Comparison of ENCODE assay signal across 25 cellular contexts in genomic region chr22:23211622-23212021, GRCh38. TPM values are rescaled to one million over a fixed set of nuclear protein-coding genes. Genes with fewer than 3 reads are reported as not detected.
A peak's percentile ranks its signal among the peaks of the same experiment; 100 is the strongest.
DNase-seq lines count a peak whose midpoint lies in the region; ATAC-seq and TF ChIP-seq lines count a peak whose summit lies in the region.
"Had no signal": no experiment of that assay in that cellular context is flagged by ENCODE, and none has a peak within 500 bp of the region (broad histone marks: within the 10 kb centered on the region; RNA-seq: fewer than 3 reads in every experiment).

No MANE protein-coding gene starts in this region.

- no peaks in the 10 kb centered on the region for H3K9me2 ChIP-seq in GM23338 (ENCODE audit: insufficient read depth)

- no peaks in the 10 kb centered on the region for H3K9me3 ChIP-seq in CD4-positive, alpha-beta T cell (ENCODE audit: control insufficient read depth, low read length)
- H3K9me3 ChIP-seq in prostate gland: no peaks in the 10 kb centered on the region
- H3K9me3 ChIP-seq: ascending aorta, ovary, right atrium auricular region, thyroid gland had no signal

- no peak overlapping the region for H3K4me3 Mint-ChIP-seq in CD4-positive, alpha-beta T cell
- no peak overlapping the region for H3K4me3 Mint-ChIP-seq in GM23338
- H3K4me3 Mint-ChIP-seq in brain: no peak overlapping the region
- no peak overlapping the region for H3K4me3 Mint-ChIP-seq in nephron progenitor cell
- H3K4me3 Mint-ChIP-seq: activated CD8-positive, alpha-beta T cell treated with anti-CD3 and anti-CD28 coated beads, Interleukin-2, amount 10 ng/mL, durations not matched to agents 7 days and 5 days; CD14-positive monocyte; IgD-negative memory B cell had no signal

- CTCF ChIA-PET in CD4-positive, alpha-beta T cell (lab: Charles Lee): no interaction called here

- no peaks in the 10 kb centered on the region for H3K9me3 Mint-ChIP-seq in CD4-positive, alpha-beta T cell
- H3K9me3 Mint-ChIP-seq in GM23338: no peaks in the 10 kb centered on the region
- peaks cover 0 to 2% (median 0%) of the 10 kb centered on the region in 5 experiments for H3K9me3 Mint-ChIP-seq in brain
- no peaks in the 10 kb centered on the region for H3K9me3 Mint-ChIP-seq in nephron progenitor cell
- H3K9me3 Mint-ChIP-seq: CD14-positive monocyte, naive B cell had no signal

- WGBS in prostate gland: 100% methylated on average over 3 of the region's 3 CpGs

- H3K27me3 Mint-ChIP-seq in CD4-positive, alpha-beta T cell: no peaks in the 10 kb centered on the region
- H3K27me3 Mint-ChIP-seq in GM23338 (ENCODE audit: insufficient read depth, low read depth, poor library complexity) (peaks cover 10% of the 10 kb centered on the region), brain (no peaks in the 10 kb centered on the region), nephron progenitor cell (ENCODE audit: low read depth, poor library complexity) (peaks cover 6% of the 10 kb centered on the region)
- H3K27me3 Mint-ChIP-seq: naive B cell had no signal

- H3K27ac Mint-ChIP-seq in CD4-positive, alpha-beta T cell: peak overlapping the region; percentile 80
- H3K27ac Mint-ChIP-seq in GM23338: peak overlapping the region; percentile 86
- H3K27ac Mint-ChIP-seq in brain: peak overlapping the region in 4 of 5 experiments; percentile 36 to 90 (median 70)
- H3K27ac Mint-ChIP-seq in nephron progenitor cell: peak overlapping the region; percentile 63
- H3K27ac Mint-ChIP-seq: activated CD8-positive, alpha-beta T cell treated with anti-CD3 and anti-CD28 coated beads, Interleukin-2, amount 10 ng/mL, durations not matched to agents 7 days and 5 days; IgD-negative memory B cell had no signal

- peaks cover 69% of the 10 kb centered on the region for H3K4me1 Mint-ChIP-seq in CD4-positive, alpha-beta T cell (ENCODE audit: low read depth)
- H3K4me1 Mint-ChIP-seq in GM23338 (peaks cover 37% of the 10 kb centered on the region), brain (peaks cover 76% of the 10 kb centered on the region), nephron progenitor cell (peaks cover 57% of the 10 kb centered on the region)

- H3K27ac ChIP-seq in CD4-positive, alpha-beta T cell (ENCODE audit: low read depth, low read length): no peak overlapping the region
- H3K27ac ChIP-seq in GM23338 (ENCODE audit: low read depth) (no peak overlapping the region), prostate gland (no peak overlapping the region)
- H3K27ac ChIP-seq: GM23248, ovary, PC-9, right atrium auricular region, thyroid gland had no signal

- no peaks in the 10 kb centered on the region for H3K36me3 ChIP-seq in GM23338 (ENCODE audit: insufficient read depth)
- H3K36me3 ChIP-seq in prostate gland: no peaks in the 10 kb centered on the region
- H3K36me3 ChIP-seq: ascending aorta, ovary, right atrium auricular region, thyroid gland had no signal

- H3K27me3 ChIP-seq in CD4-positive, alpha-beta T cell (ENCODE audit: control insufficient read depth, insufficient read depth, low read length): no peaks in the 10 kb centered on the region
- no peaks in the 10 kb centered on the region for H3K27me3 ChIP-seq in GM23338 (ENCODE audit: insufficient read depth)
- no peaks in the 10 kb centered on the region for H3K27me3 ChIP-seq in prostate gland (replicated peaks; ENCODE audit: insufficient read depth)
- H3K27me3 ChIP-seq: ascending aorta, ovary, right atrium auricular region, thyroid gland had no signal

- no peak for TF ChIP-seq POLR2A in prostate gland (IDR thresholded peaks at IDR 0.05)

- H4K20me1 ChIP-seq in GM23338 (replicated peaks; ENCODE audit: insufficient read depth): peaks cover 52% of the 10 kb centered on the region

- H3K4me3 ChIP-seq in GM23338 (no peak overlapping the region), prostate gland (no peak overlapping the region)
- H3K4me3 ChIP-seq: ascending aorta, GM23248, ovary, PC-9, right atrium auricular region, thyroid gland had no signal

- no peak for DNase-seq in CD4-positive, alpha-beta T cell
- no peak for DNase-seq in GM23338 (ENCODE audit: low spot score)
- DNase-seq in nephron progenitor cell: no peak
- no peak for DNase-seq in EL
- DNase-seq in prostate gland (ENCODE audit: low spot score): no peak
- DNase-seq: activated CD8-positive, alpha-beta T cell treated with anti-CD3 and anti-CD28 coated beads, Interleukin-2, amount 10 ng/mL, durations not matched to agents 7 days and 5 days; cerebellar nuclear complex; effector CD4-positive, alpha-beta T cell; erythroblast; GM23248; MM.1S; naive B cell; NCI-H1417; ovary; PC-9; SHP77; stimulated activated CD4-positive, alpha-beta T cell treated with anti-CD3 and anti-CD28 coated beads, Interleukin-4, amount 100 ng/mL, for 1 hour; stimulated activated naive CD4-positive, alpha-beta T cell treated with Interleukin-2 at 50 U/mL for 16 hours had no signal

- no peak overlapping the region for H2AFZ ChIP-seq in GM23338
- H2AFZ ChIP-seq: GM23248, PC-9 had no signal

- no peak for ATAC-seq in CD4-positive, alpha-beta T cell (ENCODE audit: poor library complexity)
- ATAC-seq in GM23338 (no peak), GM18861 (IDR thresholded peaks at IDR 0.05; ENCODE audit: unreplicated experiment) (no peak)
- ATAC-seq: activated CD8-positive, alpha-beta T cell treated with anti-CD3 and anti-CD28 coated beads, Interleukin-2, amount 10 ng/mL, durations not matched to agents 7 days and 5 days had no signal

- intact Hi-C loops in CD4-positive, alpha-beta T cell (cut with DNase I, micrococcal nuclease): no loop called here
- intact Hi-C loops in prostate gland (cut with DNase I): no loop called here

- no peak overlapping the region for H3K4me2 ChIP-seq in GM23338
- H3K4me2 ChIP-seq: PC-9 had no signal

- H3K36me3 Mint-ChIP-seq in CD4-positive, alpha-beta T cell (ENCODE audit: low read depth): peaks cover 10% of the 10 kb centered on the region
- peaks cover 8% of the 10 kb centered on the region for H3K36me3 Mint-ChIP-seq in GM23338 (ENCODE audit: low read depth)
- H3K36me3 Mint-ChIP-seq in brain: peaks cover 48% of the 10 kb centered on the region
- H3K36me3 Mint-ChIP-seq in nephron progenitor cell (ENCODE audit: low read depth): peaks cover 14% of the 10 kb centered on the region

- no peak for TF ChIP-seq CTCF in CD4-positive, alpha-beta T cell (IDR thresholded peaks at IDR 0.05)
- TF ChIP-seq CTCF in GM23338 (conservative IDR thresholded peaks at IDR 0.05; ENCODE audit: low read depth in 2 of 2) (no peak), brain (conservative IDR thresholded peaks at IDR 0.05) (no peak), nephron progenitor cell (IDR thresholded peaks at IDR 0.05) (no peak), prostate gland (IDR thresholded peaks at IDR 0.05) (no peak)

- POLR2A ChIA-PET in CD4-positive, alpha-beta T cell (lab: Charles Lee): no interaction called here

- H3K4me1 ChIP-seq in GM23338 (ENCODE audit: insufficient read depth): peaks cover 7% of the 10 kb centered on the region; the same call in 1 of the 2 replicates
- H3K4me1 ChIP-seq in prostate gland (replicated peaks): no peaks in the 10 kb centered on the region

- H3F3A ChIP-seq in GM23338 (replicated peaks; ENCODE audit: low read depth): 0 out of 2 replicates have a peak, but pooled peaks cover 4% of the 10 kb centered on the region

- H3K79me2 ChIP-seq in GM23338 (replicated peaks; ENCODE audit: insufficient read depth): peaks cover 100% of the 10 kb centered on the region

TF ChIP-seq in GM23338, 12 proteins besides CTCF, POLR2A, EP300 and RAD21:
- TF ChIP-seq ZNF114 (CRISPR knock-in tag; IDR thresholded peaks at IDR 0.05): no peak
TF ChIP-seq in GM23338: peak in this region for 0.

RNA-seq across cellular contexts. Expression of gene BCR, which starts 31.3 kb away (rescaled TPM):
- total RNA-seq in CD4-positive, alpha-beta T cell: 10 to 100 TPM; 60.0 to 64.8 TPM
- total RNA-seq in GM23338 (2014; rRNA removed; shearing (Covaris generic)): 101 and 121 TPM in 2 replicates
- polyA plus RNA-seq in GM23338 (2016; fragmentation: Nextera tagmentation; extraction: Ambion mirVana): 15.6 and 17.7 TPM in 2 replicates
- polyA plus RNA-seq in brain (ENCODE audit: insufficient read depth, low read depth, low replicate concordance): 52.6 TPM
- total RNA-seq in prostate gland: 10 to 100 TPM; 32.7 to 88.8 TPM
